ENCODE assay signal across 16 cellular contexts in genomic region chr11:119895981-119896380, GRCh38.
"Had no signal": no experiment of that assay in that cellular context is flagged by ENCODE, and none has a peak within 500 bp of the region (broad histone marks: within the 10 kb centered on the region; RNA-seq: fewer than 3 reads in every experiment).

No MANE protein-coding gene starts in this region.

- H3K4me3 ChIP-seq: cardiac muscle cell, gastrocnemius medialis, heart left ventricle, ovary, stomach, thoracic aorta, upper lobe of right lung had no signal

- H3K4me1 ChIP-seq: gastrocnemius medialis, stomach, upper lobe of right lung had no signal

- H3K27me3 ChIP-seq: cardiac muscle cell, heart left ventricle, ovary had no signal

- H3K27ac ChIP-seq: cardiac muscle cell, gastrocnemius medialis, heart left ventricle, ovary, stomach, thoracic aorta, upper lobe of right lung had no signal

- H3K9me3 ChIP-seq: gastrocnemius medialis, heart left ventricle, ovary, stomach, thoracic aorta, upper lobe of right lung had no signal

- DNase-seq: activated CD4-positive, alpha-beta T cell treated with anti-CD3 and anti-CD28 coated beads for 1 hour; activated CD4-positive, alpha-beta T cell treated with anti-CD3 and anti-CD28 coated beads, Interleukin-2, amount 50 U/mL, for 48 hours; activated effector memory CD4-positive, alpha-beta T cell treated with Interleukin-2 at 50 U/mL for 16 hours; activated naive CD4-positive, alpha-beta T cell treated with anti-CD3 and anti-CD28 coated beads, Interleukin-2, amount 50 U/mL, for 16 hours; activated T-cell treated with anti-CD3 and anti-CD28 coated beads, Interleukin-2, amount 50 U/mL, for 24 hours; erythroblast; gastrocnemius medialis; heart left ventricle; ovary; stimulated activated CD4-positive, alpha-beta T cell treated with anti-CD3 and anti-CD28 coated beads, Interleukin-2, amount 100 ng/mL, for 24 hours; stomach; T1000; upper lobe of right lung had no signal

- ATAC-seq: gastrocnemius medialis, heart left ventricle, sciatic nerve, upper lobe of right lung had no signal

- H3K36me3 ChIP-seq: cardiac muscle cell, gastrocnemius medialis, heart left ventricle, ovary, stomach, thoracic aorta, upper lobe of right lung had no signal
